In genomic region chr16:88762258-88762870, GRCh38 we compare ENCODE assay signal across 19 cellular contexts. TPM values are rescaled to one million over a fixed set of nuclear protein-coding genes. Genes with fewer than 3 reads are reported as not detected.
A peak's percentile ranks its signal among the peaks of the same experiment; 100 is the strongest.
DNase-seq lines count a peak whose midpoint lies in the region; ATAC-seq and TF ChIP-seq lines count a peak whose summit lies in the region.
"Had no signal": no experiment of that assay in that cellular context is flagged by ENCODE, and none has a peak within 500 bp of the region (broad histone marks: within the 10 kb centered on the region; RNA-seq: fewer than 3 reads in every experiment).

No MANE protein-coding gene starts in this region.

- no peak for ATAC-seq in GM21723 (IDR thresholded peaks at IDR 0.05; ENCODE audit: unreplicated experiment)
- ATAC-seq: heart right ventricle had no signal

- H3K27ac ChIP-seq in HEK293 (ENCODE audit: extremely low read depth, low read depth, low read length) (no peak overlapping the region), endodermal cell (ENCODE audit: low read depth, low read length) (no peak overlapping the region), stomach (peak overlapping the region in 3 of 5 donors; percentile 1 to 84 (median 22))
- H3K27ac ChIP-seq: heart right ventricle had no signal

- H3K27me3 Mint-ChIP-seq in endodermal cell (ENCODE audit: insufficient read depth): no peaks in the 10 kb centered on the region
- H3K27me3 Mint-ChIP-seq: naive B cell had no signal

- DNase-seq in endodermal cell (no peak), stomach (no peak), HCEC 1CT (no peak)
- no peak for DNase-seq in stimulated activated naive CD4-positive, alpha-beta T cell (lab: John Stamatoyannopoulos, UW)
- DNase-seq: activated CD4-positive, alpha-beta T cell treated with anti-CD3 and anti-CD28 coated beads for 4 hours; activated effector memory CD4-positive, alpha-beta T cell treated with Interleukin-2 at 50 U/mL for 16 hours; cerebellar nuclear complex; COR-L47; effector CD8-positive, alpha-beta T cell; GOT3; heart right ventricle; IMR-90; naive B cell; NCI-H1930; NCI-H446; stimulated activated CD4-positive, alpha-beta T cell treated with anti-CD3 and anti-CD28 coated beads, Interleukin-1b, Interleukin-23, amount 100 ng/mL, for 48 hours had no signal

- 86 to 94% methylated on average over 6 to 16 of the region's 16 CpGs for WGBS in endodermal cell (ENCODE audit: insufficient coverage in 1 of 2, insufficient read length in 1 of 2), 2 experiments
- WGBS in stomach, 5 donors: 70 to 87% (median 85%) methylated on average over 6 to 16 of the region's 16 CpGs

- CTCF ChIA-PET in HEK293 (lab: Yijun Ruan, JAX): interaction anchor here (0.7 to 3.2 kb wide), 5 partner anchors 9 to 25 kb away, joined by 3 to 25 read pairs (median 8); no protein-coding TSS in a partner anchor

- no peaks in the 10 kb centered on the region for H3K9me3 Mint-ChIP-seq in endodermal cell

- H3K9me3 ChIP-seq in HEK293 (ENCODE audit: control insufficient read depth, insufficient read depth, low read depth, low read length) (no peaks in the 10 kb centered on the region), endodermal cell (ENCODE audit: control insufficient read depth, low read length) (no peaks in the 10 kb centered on the region), stomach (no peaks in the 10 kb centered on the region)

- TF ChIP-seq EP300 in stomach (IDR thresholded peaks at IDR 0.05): no peak

- H3K4me3 Mint-ChIP-seq in endodermal cell: no peak overlapping the region
- H3K4me3 Mint-ChIP-seq: naive B cell had no signal

- no peak for TF ChIP-seq POLR2A in stomach (IDR thresholded peaks at IDR 0.05)

- TF ChIP-seq CTCF in HEK293 (tag by site-specific recombination; IDR thresholded peaks at IDR 0.05): no peak
- TF ChIP-seq CTCF in endodermal cell (conservative IDR thresholded peaks at IDR 0.05): no peak
- no peak for TF ChIP-seq CTCF in stomach (IDR thresholded peaks at IDR 0.05)

- peaks cover 18% of the 10 kb centered on the region for H3K4me1 Mint-ChIP-seq in endodermal cell

- POLR2A ChIA-PET in HEK293 (lab: Yijun Ruan, JAX): interaction anchor here (1.2 to 2.0 kb wide), 2 partner anchors 9 to 23 kb away, joined by 5 to 6 read pairs; partner anchors contain the start of gene PIEZO1

- H3K27me3 ChIP-seq in endodermal cell (ENCODE audit: control insufficient read depth, insufficient read depth, low read length, poor library complexity, severe bottlenecking) (no peaks in the 10 kb centered on the region), stomach (no peaks in the 10 kb centered on the region)
- H3K27me3 ChIP-seq: heart right ventricle had no signal

- intact Hi-C loops in stomach (cut with DNase I; ENCODE audit: low total_unique reads): no loop called here

- H3K4me3 ChIP-seq in HEK293 (ENCODE audit: low read depth, low read length) (no peak overlapping the region), endodermal cell (ENCODE audit: low read length) (no peak overlapping the region), stomach (no peak overlapping the region)
- H3K4me3 ChIP-seq: heart right ventricle, lung had no signal

- H3K4me1 ChIP-seq in HEK293 (ENCODE audit: control insufficient read depth, insufficient read depth, low read length): peaks cover 8% of the 10 kb centered on the region
- H3K4me1 ChIP-seq in endodermal cell (ENCODE audit: control insufficient read depth, insufficient read depth, low read length): peaks cover 20% of the 10 kb centered on the region
- H3K4me1 ChIP-seq in stomach: peaks cover 51 to 94% (median 80%) of the 10 kb centered on the region in 4 donors

- no peaks in the 10 kb centered on the region for H3K36me3 ChIP-seq in HEK293 (ENCODE audit: control insufficient read depth in 2 of 2, insufficient read depth in 1 of 2, low read length in 2 of 2)
- H3K36me3 ChIP-seq in endodermal cell (ENCODE audit: control insufficient read depth, insufficient read depth, low read length): no peaks in the 10 kb centered on the region
- peaks cover 0 to 22% (median 2%) of the 10 kb centered on the region in 4 donors for H3K36me3 ChIP-seq in stomach

- H3K36me3 Mint-ChIP-seq in endodermal cell (ENCODE audit: low read depth): no peaks in the 10 kb centered on the region

- no peak overlapping the region for H3K27ac Mint-ChIP-seq in endodermal cell
- H3K27ac Mint-ChIP-seq: naive B cell had no signal

- peak overlapping the region; percentile 12 for H3K9ac ChIP-seq in endodermal cell (ENCODE audit: extremely low read depth, low read length, poor library complexity, severe bottlenecking)

TF ChIP-seq in HEK293, 187 proteins besides CTCF, POLR2A, EP300 and RAD21:
- TF ChIP-seq KLF17 (tag by site-specific recombination; IDR thresholded peaks at IDR 0.05): no peak
- no peak for TF ChIP-seq MYNN (tag by site-specific recombination; IDR thresholded peaks at IDR 0.05; ENCODE audit: borderline replicate concordance)
- no peak for TF ChIP-seq SP3 (tag by site-specific recombination; IDR thresholded peaks at IDR 0.05)
- TF ChIP-seq HIC1 (tag by site-specific recombination; IDR thresholded peaks at IDR 0.05): peak; percentile 29; the same call in 1 of the 2 replicates
- TF ChIP-seq ZNF530 (tag by site-specific recombination; IDR thresholded peaks at IDR 0.05; ENCODE audit: low read depth): no peak
- TF ChIP-seq ZNF645 (tag by site-specific recombination; IDR thresholded peaks at IDR 0.05): no peak
- peak; percentile 71 for TF ChIP-seq ZIC2 (tag by site-specific recombination; IDR thresholded peaks at IDR 0.05)
- TF ChIP-seq GLIS2 (tag by site-specific recombination; IDR thresholded peaks at IDR 0.05): peak; percentile 57
- peak; percentile 50; the same call in 1 of the 2 replicates for TF ChIP-seq GLIS1 (tag by site-specific recombination; IDR thresholded peaks at IDR 0.05)

RNA-seq across cellular contexts. Expression of gene PIEZO1, which starts 22.7 kb away (rescaled TPM):
- 10 to 100 TPM; 84.1 to 97.0 TPM for total RNA-seq in endodermal cell
- 26.7 TPM for polyA plus RNA-seq in endodermal cell (2013, experiment 1 of 2)
- polyA plus RNA-seq in endodermal cell (2013, experiment 2 of 2): 28.6 TPM
- total RNA-seq in stomach: 100 to 1,000 TPM in 4 of 5 donors, 10 to 100 TPM in 1; 81.7 to 171 (median 128) TPM
- polyA plus RNA-seq in stomach: 100 to 1,000 TPM in 1 of 3 donors, 10 to 100 TPM in 2; 43.7 to 153 (median 49.1) TPM

RNA-seq across cellular contexts. Expression of gene CDT1, which starts 41.2 kb away (rescaled TPM):
- total RNA-seq in endodermal cell: 10 to 100 TPM; 57.1 to 63.0 TPM
- polyA plus RNA-seq in endodermal cell (2013, experiment 1 of 2): 41.5 TPM
- 34.7 TPM for polyA plus RNA-seq in endodermal cell (2013, experiment 2 of 2)
- total RNA-seq in stomach: 100 to 1,000 TPM in 1 of 5 donors, 10 to 100 TPM in 1, 1 to 10 TPM in 3; 1.5 to 147 (median 8.7) TPM
- polyA plus RNA-seq in stomach: 1 to 10 TPM; 3.2 to 5.2 (median 4.1) TPM

RNA-seq across cellular contexts. Expression of gene APRT, which starts 49.4 kb away (rescaled TPM):
- 100 to 1,000 TPM; 200 to 230 TPM for total RNA-seq in endodermal cell
- 93.5 TPM for polyA plus RNA-seq in endodermal cell (2013, experiment 1 of 2)
- polyA plus RNA-seq in endodermal cell (2013, experiment 2 of 2): 91.5 TPM
- 100 to 1,000 TPM in 2 of 5 donors, 10 to 100 TPM in 3; 18.1 to 340 (median 85.3) TPM for total RNA-seq in stomach
- 100 to 1,000 TPM; 224 to 250 (median 241) TPM for polyA plus RNA-seq in stomach

RNA-seq across cellular contexts. Expression of gene CTU2, which starts 56.1 kb away (rescaled TPM):
- total RNA-seq in endodermal cell (10 to 100 TPM; 16.7 to 24.3 TPM), stomach (10 to 100 TPM in 3 of 5 donors, 1 to 10 TPM in 2; 1.8 to 53.3 (median 11.2) TPM)
- 20.6 TPM for polyA plus RNA-seq in endodermal cell (2013, experiment 1 of 2)
- 14.3 TPM for polyA plus RNA-seq in endodermal cell (2013, experiment 2 of 2)
- 10 to 100 TPM; 13.4 to 21.6 (median 16.1) TPM for polyA plus RNA-seq in stomach

RNA-seq across cellular contexts. Expression of gene RNF166, which starts 56.2 kb away (rescaled TPM):
- total RNA-seq in endodermal cell (10 to 100 TPM; 24.2 to 27.2 TPM), stomach (10 to 100 TPM in 4 of 5 donors, 1 to 10 TPM in 1; 8.8 to 31.9 (median 14.6) TPM)
- 37.1 TPM for polyA plus RNA-seq in endodermal cell (2013, experiment 1 of 2)
- polyA plus RNA-seq in endodermal cell (2013, experiment 2 of 2): 29.8 TPM
- polyA plus RNA-seq in stomach: 10 to 100 TPM; 11.5 to 20.6 (median 13.1) TPM

Comparison
In these comparisons a context has a peak if more than half of its experiments do, and no peak if none do; other contexts are left out.
1. H3K27ac ChIP-seq: peak in stomach (3 of 5); none in HEK293 (single experiment) and endodermal cell (single experiment).